In genomic region chr12:120032242-120032641, GRCh38 we compare ENCODE assay signal across 17 cellular contexts. TPM values are rescaled to one million over a fixed set of nuclear protein-coding genes. Genes with fewer than 3 reads are reported as not detected.
A peak's percentile ranks its signal among the peaks of the same experiment; 100 is the strongest.
DNase-seq lines count a peak whose midpoint lies in the region; ATAC-seq and TF ChIP-seq lines count a peak whose summit lies in the region.
"Had no signal": no experiment of that assay in that cellular context is flagged by ENCODE, and none has a peak within 500 bp of the region (broad histone marks: within the 10 kb centered on the region; RNA-seq: fewer than 3 reads in every experiment).

No MANE protein-coding gene starts in this region.

- peaks cover 23% of the 10 kb centered on the region for H3K4me1 Mint-ChIP-seq in activated CD8-positive, alpha-beta T cell treated with anti-CD3 and anti-CD28 coated beads for 36 hours (ENCODE audit: low read depth)
- H3K4me1 Mint-ChIP-seq in activated CD8-positive, alpha-beta T cell treated with anti-CD3 and anti-CD28 coated beads, Interleukin-2, amount 10 ng/mL, durations not matched to agents 7 days and 5 days (ENCODE audit: low read depth): peaks cover 11% of the 10 kb centered on the region
- no peaks in the 10 kb centered on the region for H3K4me1 Mint-ChIP-seq in stimulated activated effector memory CD8-positive, alpha-beta T cell treated with anti-CD3 and anti-CD28 coated beads, Interleukin-12 subunit alpha, Interleukin-12 subunit beta, amount 100 ng/mL, for 72 hours

- peak; percentile 74 for ATAC-seq in activated CD8-positive, alpha-beta T cell treated with anti-CD3 and anti-CD28 coated beads for 36 hours
- ATAC-seq in activated CD8-positive, alpha-beta T cell treated with anti-CD3 and anti-CD28 coated beads, Interleukin-2, amount 10 ng/mL, durations not matched to agents 7 days and 5 days: no peak
- peak; percentile 30 to 70 for ATAC-seq in activated naive CD4-positive, alpha-beta T cell treated with anti-CD3 and anti-CD28 coated beads, Interleukin-2, amount 50 U/mL, for 72 hours
- ATAC-seq in stimulated activated effector memory CD8-positive, alpha-beta T cell treated with anti-CD3 and anti-CD28 coated beads, Interleukin-12 subunit alpha, Interleukin-12 subunit beta, amount 100 ng/mL, for 72 hours: no peak
- ATAC-seq: Panc1 had no signal

- no peak for TF ChIP-seq CTCF in activated CD8-positive, alpha-beta T cell treated with anti-CD3 and anti-CD28 coated beads for 36 hours (IDR thresholded peaks at IDR 0.05)
- TF ChIP-seq CTCF in GM10248 (IDR thresholded peaks at IDR 0.05; ENCODE audit: control extremely low read depth, extremely low read depth, low read depth, missing control alignments): no peak

- POLR2A ChIA-PET in activated CD8-positive, alpha-beta T cell treated with anti-CD3 and anti-CD28 coated beads for 36 hours (lab: Charles Lee): interaction anchor here (0.9 to 1.9 kb wide), 3 partner anchors 17 to 21 kb away, joined by 3 to 5 read pairs (median 3); no protein-coding TSS in a partner anchor
- POLR2A ChIA-PET in activated CD8-positive, alpha-beta T cell treated with anti-CD3 and anti-CD28 coated beads, Interleukin-2, amount 10 ng/mL, durations not matched to agents 7 days and 5 days (lab: Charles Lee): no interaction called here
- POLR2A ChIA-PET in GM10248 (lab: Yijun Ruan, JAX): no interaction called here

- H3K27ac Mint-ChIP-seq in activated CD8-positive, alpha-beta T cell treated with anti-CD3 and anti-CD28 coated beads for 36 hours: peak overlapping the region; percentile 69
- no peak overlapping the region for H3K27ac Mint-ChIP-seq in activated CD8-positive, alpha-beta T cell treated with anti-CD3 and anti-CD28 coated beads, Interleukin-2, amount 10 ng/mL, durations not matched to agents 7 days and 5 days
- peak overlapping the region; percentile 71 to 79 for H3K27ac Mint-ChIP-seq in activated naive CD4-positive, alpha-beta T cell treated with anti-CD3 and anti-CD28 coated beads, Interleukin-2, amount 50 U/mL, for 72 hours
- peak overlapping the region; percentile 32 for H3K27ac Mint-ChIP-seq in stimulated activated effector memory CD8-positive, alpha-beta T cell treated with anti-CD3 and anti-CD28 coated beads, Interleukin-12 subunit alpha, Interleukin-12 subunit beta, amount 100 ng/mL, for 72 hours
- H3K27ac Mint-ChIP-seq: CD4-positive, CD25-positive, alpha-beta regulatory T cell had no signal

- CTCF ChIA-PET in activated CD8-positive, alpha-beta T cell treated with anti-CD3 and anti-CD28 coated beads for 36 hours (lab: Charles Lee): interaction anchor here (0.7 to 1.4 kb wide), 3 partner anchors 25 to 55 kb away, joined by 3 read pairs; no protein-coding TSS in a partner anchor
- CTCF ChIA-PET in activated CD8-positive, alpha-beta T cell treated with anti-CD3 and anti-CD28 coated beads, Interleukin-2, amount 10 ng/mL, durations not matched to agents 7 days and 5 days (lab: Charles Lee): interaction anchor here (1.2 kb wide), 1 partner anchor 10 kb away, joined by 4 read pairs; no protein-coding TSS in a partner anchor
- CTCF ChIA-PET in GM10248 (lab: Yijun Ruan, JAX): interaction anchor here (0.9 to 1.7 kb wide), 2 partner anchors 23 to 140 kb away, joined by 3 read pairs; no protein-coding TSS in a partner anchor

- H3K36me3 Mint-ChIP-seq in activated CD8-positive, alpha-beta T cell treated with anti-CD3 and anti-CD28 coated beads for 36 hours (ENCODE audit: low read depth): peaks cover 30% of the 10 kb centered on the region
- H3K36me3 Mint-ChIP-seq in activated CD8-positive, alpha-beta T cell treated with anti-CD3 and anti-CD28 coated beads, Interleukin-2, amount 10 ng/mL, durations not matched to agents 7 days and 5 days (ENCODE audit: low read depth): peaks cover 14% of the 10 kb centered on the region
- H3K36me3 Mint-ChIP-seq in activated naive CD4-positive, alpha-beta T cell treated with anti-CD3 and anti-CD28 coated beads, Interleukin-2, amount 50 U/mL, for 72 hours: peaks cover 0 to 16% of the 10 kb centered on the region in 2 donors
- peaks cover 12% of the 10 kb centered on the region for H3K36me3 Mint-ChIP-seq in stimulated activated effector memory CD8-positive, alpha-beta T cell treated with anti-CD3 and anti-CD28 coated beads, Interleukin-12 subunit alpha, Interleukin-12 subunit beta, amount 100 ng/mL, for 72 hours

- no peak for DNase-seq in activated CD8-positive, alpha-beta T cell treated with anti-CD3 and anti-CD28 coated beads for 36 hours
- DNase-seq in activated CD8-positive, alpha-beta T cell treated with anti-CD3 and anti-CD28 coated beads, Interleukin-2, amount 10 ng/mL, durations not matched to agents 7 days and 5 days: no peak
- DNase-seq in activated naive CD4-positive, alpha-beta T cell treated with anti-CD3 and anti-CD28 coated beads, Interleukin-2, amount 50 U/mL, for 72 hours (ENCODE audit: low spot score in 2 of 2): no peak
- no peak for DNase-seq in activated naive CD4-positive, alpha-beta T cell (lab: John Stamatoyannopoulos, UW)
- no peak for DNase-seq in stimulated activated effector memory CD8-positive, alpha-beta T cell treated with anti-CD3 and anti-CD28 coated beads, Interleukin-12 subunit alpha, Interleukin-12 subunit beta, amount 100 ng/mL, for 72 hours (ENCODE audit: low spot score in 2 of 2)
- DNase-seq in DMS114 treated with DMSO at 0.1 percent for 48 hours (lab: John Stamatoyannopoulos, UW; ENCODE audit: unreplicated experiment): no peak
- no peak for DNase-seq in GM10248 (ENCODE audit: extremely low spot score)
- DNase-seq: CD4-positive, CD25-positive, alpha-beta regulatory T cell; NCI-H1048; NCI-H1417; NCI-H1694; NCI-H2081; NCI-H226; NCI-H510A; NCI-H69; SHP77 had no signal

- H3K4me3 Mint-ChIP-seq in activated CD8-positive, alpha-beta T cell treated with anti-CD3 and anti-CD28 coated beads for 36 hours: no peak overlapping the region
- H3K4me3 Mint-ChIP-seq in activated CD8-positive, alpha-beta T cell treated with anti-CD3 and anti-CD28 coated beads, Interleukin-2, amount 10 ng/mL, durations not matched to agents 7 days and 5 days: no peak overlapping the region
- H3K4me3 Mint-ChIP-seq in stimulated activated effector memory CD8-positive, alpha-beta T cell treated with anti-CD3 and anti-CD28 coated beads, Interleukin-12 subunit alpha, Interleukin-12 subunit beta, amount 100 ng/mL, for 72 hours: no peak overlapping the region
- H3K4me3 Mint-ChIP-seq: CD4-positive, CD25-positive, alpha-beta regulatory T cell had no signal

- H3K9me3 Mint-ChIP-seq in activated CD8-positive, alpha-beta T cell treated with anti-CD3 and anti-CD28 coated beads for 36 hours: peaks cover 2% of the 10 kb centered on the region
- H3K9me3 Mint-ChIP-seq in activated CD8-positive, alpha-beta T cell treated with anti-CD3 and anti-CD28 coated beads, Interleukin-2, amount 10 ng/mL, durations not matched to agents 7 days and 5 days (ENCODE audit: insufficient read depth): no peaks in the 10 kb centered on the region
- H3K9me3 Mint-ChIP-seq in activated naive CD4-positive, alpha-beta T cell treated with anti-CD3 and anti-CD28 coated beads, Interleukin-2, amount 50 U/mL, for 72 hours: no peaks in the 10 kb centered on the region
- H3K9me3 Mint-ChIP-seq in stimulated activated effector memory CD8-positive, alpha-beta T cell treated with anti-CD3 and anti-CD28 coated beads, Interleukin-12 subunit alpha, Interleukin-12 subunit beta, amount 100 ng/mL, for 72 hours: no peaks in the 10 kb centered on the region
- H3K9me3 Mint-ChIP-seq: CD4-positive, CD25-positive, alpha-beta regulatory T cell had no signal

- intact Hi-C loops in activated CD8-positive, alpha-beta T cell treated with anti-CD3 and anti-CD28 coated beads for 36 hours (cut with micrococcal nuclease): no loop called here

- no peaks in the 10 kb centered on the region for H3K27me3 Mint-ChIP-seq in activated CD8-positive, alpha-beta T cell treated with anti-CD3 and anti-CD28 coated beads for 36 hours
- H3K27me3 Mint-ChIP-seq in activated CD8-positive, alpha-beta T cell treated with anti-CD3 and anti-CD28 coated beads, Interleukin-2, amount 10 ng/mL, durations not matched to agents 7 days and 5 days (ENCODE audit: low read depth): no peaks in the 10 kb centered on the region
- H3K27me3 Mint-ChIP-seq: CD4-positive, CD25-positive, alpha-beta regulatory T cell had no signal

RNA-seq across cellular contexts. Expression of gene BICDL1, which starts 43.2 kb away (rescaled TPM):
- total RNA-seq in activated CD8-positive, alpha-beta T cell treated with anti-CD3 and anti-CD28 coated beads for 36 hours: 100 to 1,000 TPM; 103 to 107 TPM
- 10 to 100 TPM; 62.4 to 64.8 TPM for total RNA-seq in activated CD8-positive, alpha-beta T cell treated with anti-CD3 and anti-CD28 coated beads, Interleukin-2, amount 10 ng/mL, durations not matched to agents 7 days and 5 days
- total RNA-seq in activated naive CD4-positive, alpha-beta T cell treated with anti-CD3 and anti-CD28 coated beads, Interleukin-2, amount 50 U/mL, for 72 hours: 100 to 1,000 TPM in 1 of 2 donors, 10 to 100 TPM in 1; 92.5 to 158 TPM

Comparison
In these comparisons a context has a peak if more than half of its experiments do, and no peak if none do; other contexts are left out.
1. ATAC-seq: peak in activated CD8-positive, alpha-beta T cell treated with anti-CD3 and anti-CD28 coated beads for 36 hours (single experiment) and activated naive CD4-positive, alpha-beta T cell treated with anti-CD3 and anti-CD28 coated beads, Interleukin-2, amount 50 U/mL, for 72 hours (2 of 2); none in activated CD8-positive, alpha-beta T cell treated with anti-CD3 and anti-CD28 coated beads, Interleukin-2, amount 10 ng/mL, durations not matched to agents 7 days and 5 days (single experiment) and stimulated activated effector memory CD8-positive, alpha-beta T cell treated with anti-CD3 and anti-CD28 coated beads, Interleukin-12 subunit alpha, Interleukin-12 subunit beta, amount 100 ng/mL, for 72 hours (single experiment).